1 cellular context compared by ENCODE assay signal in the genomic region with DNA sequence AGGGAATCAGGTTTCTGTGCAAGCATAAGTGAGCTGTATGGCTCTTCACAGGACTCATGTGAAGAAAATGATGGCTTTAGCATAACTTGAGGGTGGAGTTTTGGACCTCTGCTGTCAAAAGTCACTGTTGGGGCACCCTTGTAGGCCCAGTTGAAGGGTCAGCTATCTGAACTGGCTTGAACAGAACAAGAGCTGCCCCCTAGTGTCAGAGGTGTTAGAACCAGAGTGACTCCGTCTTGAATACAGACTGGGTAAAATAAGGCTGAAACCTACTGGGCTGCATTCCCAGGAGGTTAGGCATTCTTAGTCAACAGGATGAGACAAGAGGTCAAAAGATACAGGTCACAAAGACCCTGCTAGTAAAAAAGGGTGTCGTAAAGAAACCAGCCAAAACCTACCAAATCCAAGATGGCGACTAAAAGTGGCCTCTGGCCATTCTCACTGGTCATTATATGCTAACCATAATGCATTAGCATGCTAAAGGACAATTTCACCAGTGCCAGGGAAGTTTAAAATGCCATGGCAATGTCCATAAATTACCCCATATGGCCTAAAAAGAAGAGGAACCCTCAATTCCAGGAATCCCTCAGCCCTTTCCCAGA.
TF ChIP-seq lines count a peak whose summit lies in the region.

No MANE protein-coding gene starts in this region.

TF ChIP-seq in SK-N-SH treated with all-trans-retinoic acid at 6 μM for 48 hours, 23 proteins besides CTCF, POLR2A, EP300 and RAD21 (continued from another document):
- TF ChIP-seq, protein P1, sequence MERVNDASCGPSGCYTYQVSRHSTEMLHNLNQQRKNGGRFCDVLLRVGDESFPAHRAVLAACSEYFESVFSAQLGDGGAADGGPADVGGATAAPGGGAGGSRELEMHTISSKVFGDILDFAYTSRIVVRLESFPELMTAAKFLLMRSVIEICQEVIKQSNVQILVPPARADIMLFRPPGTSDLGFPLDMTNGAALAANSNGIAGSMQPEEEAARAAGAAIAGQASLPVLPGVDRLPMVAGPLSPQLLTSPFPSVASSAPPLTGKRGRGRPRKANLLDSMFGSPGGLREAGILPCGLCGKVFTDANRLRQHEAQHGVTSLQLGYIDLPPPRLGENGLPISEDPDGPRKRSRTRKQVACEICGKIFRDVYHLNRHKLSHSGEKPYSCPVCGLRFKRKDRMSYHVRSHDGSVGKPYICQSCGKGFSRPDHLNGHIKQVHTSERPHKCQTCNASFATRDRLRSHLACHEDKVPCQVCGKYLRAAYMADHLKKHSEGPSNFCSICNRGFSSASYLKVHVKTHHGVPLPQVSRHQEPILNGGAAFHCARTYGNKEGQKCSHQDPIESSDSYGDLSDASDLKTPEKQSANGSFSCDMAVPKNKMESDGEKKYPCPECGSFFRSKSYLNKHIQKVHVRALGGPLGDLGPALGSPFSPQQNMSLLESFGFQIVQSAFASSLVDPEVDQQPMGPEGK (CRISPR knock-in tag; IDR thresholded peaks at IDR 0.05; ENCODE audit: borderline replicate concordance), result no peak
TF ChIP-seq in SK-N-SH treated with all-trans-retinoic acid at 6 μM for 48 hours: peak in this region for 0.
